Comparison of ENCODE assay signal across 12 cellular contexts in the genomic region with DNA sequence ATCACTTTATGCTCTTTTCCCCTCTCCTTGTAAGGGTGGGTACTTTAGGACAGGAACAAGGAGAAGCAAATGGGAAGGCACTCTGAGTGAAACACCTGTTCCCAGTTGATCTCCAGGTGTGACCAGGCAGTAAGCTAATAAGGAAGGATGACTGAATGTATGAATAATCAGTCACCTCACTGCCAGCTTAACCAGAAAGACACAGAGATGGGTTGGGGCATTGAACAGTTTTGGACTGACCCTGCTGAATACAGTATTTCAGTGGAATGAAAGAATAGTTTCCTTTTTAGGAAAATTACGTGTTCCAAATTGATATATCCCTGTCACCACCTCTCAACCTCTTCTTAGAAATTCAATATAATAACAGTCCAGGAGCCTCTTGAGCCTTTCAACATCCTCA.
DNase-seq lines count a peak whose midpoint lies in the region; ATAC-seq, FAIRE-seq and TF ChIP-seq lines count a peak whose summit lies in the region.
"Had no signal": no experiment of that assay in that cellular context is flagged by ENCODE, and none has a peak within 500 bp of the region (broad histone marks: within the 10 kb centered on the region; RNA-seq: fewer than 3 reads in every experiment).

No MANE protein-coding gene starts in this region.

- peaks cover 8% of the 10 kb centered on the region for H3K9me3 ChIP-seq in adipocyte (ENCODE audit: control insufficient read depth, low read length)
- H3K9me3 ChIP-seq in keratinocyte (ENCODE audit: control insufficient read depth, low read depth, low read length), result peaks cover 4% of the 10 kb centered on the region
- H3K9me3 ChIP-seq in subcutaneous abdominal adipose tissue (ENCODE audit: control insufficient read depth in 5 of 5, low read length in 5 of 5), result peaks cover 0 to 13% (median 3%) of the 10 kb centered on the region in 5 donors

- no peaks in the 10 kb centered on the region for H4K20me1 ChIP-seq in keratinocyte (ENCODE audit: control insufficient read depth, extremely low read depth, insufficient read depth, low read length)

- dilution Hi-C loops in keratinocyte (cut with MboI; ENCODE audit: extremely low pct_ligation_motif_present, low sequenced_read_pairs), result no loop called here

- ATAC-seq in GM21576 (IDR thresholded peaks at IDR 0.05; ENCODE audit: unreplicated experiment), result no peak
- ATAC-seq: naive thymus-derived CD4-positive, alpha-beta T cell had no signal

- H3K27ac ChIP-seq in keratinocyte (ENCODE audit: control insufficient read depth, insufficient read depth, low read length) (peak overlapping the region; percentile 46), subcutaneous abdominal adipose tissue (ENCODE audit: low read depth, low read length) (peak overlapping the region; percentile 25)

- no peak for TF ChIP-seq CTCF in keratinocyte (optimal IDR thresholded peaks at IDR 0.05 in 1 of 3, IDR thresholded peaks at IDR 0.05 in 1 of 3, conservative IDR thresholded peaks at IDR 0.05 in 1 of 3; ENCODE audit: extremely low read depth in 1 of 3, insufficient read depth in 2 of 3, low read length in 3 of 3)

- no peaks in the 10 kb centered on the region for H3K9me1 ChIP-seq in keratinocyte (ENCODE audit: control insufficient read depth, extremely low read depth, insufficient read depth, low read length)

- peaks cover 41% of the 10 kb centered on the region for H3K79me2 ChIP-seq in keratinocyte (ENCODE audit: control insufficient read depth, insufficient read depth, low read length)

- peak; percentile 63 for DNase-seq in NCI-H146 (lab: John Stamatoyannopoulos, UW)
- DNase-seq in NCI-H146 treated with DMSO at 0.1 percent for 48 hours (lab: John Stamatoyannopoulos, UW; ENCODE audit: unreplicated experiment), result no peak
- DNase-seq in adipocyte (ENCODE audit: low read depth), result no peak
- DNase-seq in keratinocyte (ENCODE audit: low read depth, low spot score), result peak; percentile 57
- DNase-seq in NOMO-1 treated with dmso at 0.1 percent for 144 hours (lab: John Stamatoyannopoulos, UW; ENCODE audit: unreplicated experiment), result no peak
- DNase-seq in T-helper 2 cell, result no peak
- DNase-seq: cerebellar nuclear complex; GF-D8; naive thymus-derived CD4-positive, alpha-beta T cell; stimulated activated CD4-positive, alpha-beta T cell treated with anti-CD3 and anti-CD28 coated beads, Interleukin-2, amount 100 ng/mL, for 48 hours had no signal

- peak overlapping the region; percentile 44 for H3K9ac ChIP-seq in adipocyte (ENCODE audit: low read length)
- H3K9ac ChIP-seq in keratinocyte (ENCODE audit: control insufficient read depth, extremely low read depth, insufficient read depth, low read length), result no peak overlapping the region
- no peak overlapping the region for H3K9ac ChIP-seq in subcutaneous abdominal adipose tissue (ENCODE audit: low read length in 5 of 5)

- peak; percentile 77 for FAIRE-seq in keratinocyte (lab: Jason Lieb, UNC)

- peak overlapping the region; percentile 72 for H3K4me2 ChIP-seq in keratinocyte (ENCODE audit: control insufficient read depth, extremely low read depth, insufficient read depth, low read depth, low read length)

- H3K4me1 ChIP-seq in adipocyte (ENCODE audit: control insufficient read depth, insufficient read depth, low read length) (peaks cover 31% of the 10 kb centered on the region), keratinocyte (ENCODE audit: control insufficient read depth, extremely low read depth, insufficient read depth, low read length) (peaks cover 23% of the 10 kb centered on the region), subcutaneous abdominal adipose tissue (ENCODE audit: control insufficient read depth in 5 of 5, insufficient read depth in 5 of 5, low read length in 5 of 5) (peaks cover 0 to 20% (median 11%) of the 10 kb centered on the region in 5 donors)

- no peak overlapping the region for H2AFZ ChIP-seq in keratinocyte (ENCODE audit: control insufficient read depth, low read length)

- H3K27me3 ChIP-seq in adipocyte (replicated peaks; ENCODE audit: control insufficient read depth, insufficient read depth, low read length), result no peaks in the 10 kb centered on the region
- H3K27me3 ChIP-seq in keratinocyte (ENCODE audit: control insufficient read depth, extremely low read depth, insufficient read depth, low read length), result no peaks in the 10 kb centered on the region
- H3K27me3 ChIP-seq in subcutaneous abdominal adipose tissue (ENCODE audit: control insufficient read depth in 5 of 5, insufficient read depth in 4 of 5, low read length in 5 of 5), result no peaks in the 10 kb centered on the region

- H3K4me3 ChIP-seq in adipocyte (ENCODE audit: low read length) (peak overlapping the region; percentile 54), keratinocyte (ENCODE audit: control insufficient read depth in 2 of 3, extremely low read depth in 1 of 3, insufficient read depth in 2 of 3, low read depth in 1 of 3, low read length in 3 of 3) (peak overlapping the region in 1 of 3 experiments; percentile 28), subcutaneous abdominal adipose tissue (ENCODE audit: low read depth in 1 of 5, low read length in 5 of 5) (no peak overlapping the region)

- H3K36me3 ChIP-seq in adipocyte (ENCODE audit: control insufficient read depth, insufficient read depth, low read length, severe bottlenecking) (no peaks in the 10 kb centered on the region), keratinocyte (ENCODE audit: control insufficient read depth in 2 of 2, extremely low read depth in 1 of 2, insufficient read depth in 2 of 2, low read length in 2 of 2) (no peaks in the 10 kb centered on the region), subcutaneous abdominal adipose tissue (ENCODE audit: control insufficient read depth in 5 of 5, insufficient read depth in 5 of 5, low read length in 5 of 5) (no peaks in the 10 kb centered on the region)

Comparison
In these comparisons a context has a peak if more than half of its experiments do, and no peak if none do; other contexts are left out.
1. DNase-seq: peak in NCI-H146 (single experiment) and keratinocyte (single experiment); none in NCI-H146 treated with DMSO at 0.1 percent for 48 hours (single experiment), adipocyte (single experiment), NOMO-1 treated with dmso at 0.1 percent for 144 hours (single experiment) and T-helper 2 cell (0 of 5).